In the genomic region with DNA sequence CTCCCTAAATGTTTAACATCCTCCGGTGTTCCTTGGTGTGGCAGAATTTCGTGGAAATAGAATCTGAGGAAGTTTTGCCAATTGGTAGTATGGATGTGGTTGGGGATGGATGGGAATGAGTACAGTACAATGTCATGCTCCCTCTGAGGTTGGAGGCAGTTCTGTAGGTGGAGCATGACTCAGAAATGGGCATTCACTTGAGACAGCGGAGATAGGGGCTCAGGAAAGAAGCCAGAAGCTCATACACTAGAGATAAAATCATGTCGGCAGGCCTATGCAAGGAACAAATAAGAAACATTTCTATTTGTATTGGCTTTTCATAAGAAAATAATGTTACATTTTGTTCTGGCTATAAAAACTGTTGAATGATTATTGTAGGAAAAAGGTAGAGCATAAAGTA, we compare ENCODE assay signal across 28 cellular contexts.
A peak's percentile ranks its signal among the peaks of the same experiment; 100 is the strongest.
DNase-seq lines count a peak whose midpoint lies in the region; ATAC-seq, FAIRE-seq and TF ChIP-seq lines count a peak whose summit lies in the region.
"Had no signal": no experiment of that assay in that cellular context is flagged by ENCODE, and none has a peak within 500 bp of the region (broad histone marks: within the 10 kb centered on the region; RNA-seq: fewer than 3 reads in every experiment).

No MANE protein-coding gene starts in this region.

- H3K9me3 Mint-ChIP-seq in astrocyte (ENCODE audit: unreplicated experiment), result peaks cover 5% of the 10 kb centered on the region

- no peak overlapping the region for H3K4me3 Mint-ChIP-seq in astrocyte (ENCODE audit: unreplicated experiment)
- H3K4me3 Mint-ChIP-seq: CD4-positive, alpha-beta T cell had no signal

- TF ChIP-seq CTCF in LNCaP clone FGC (IDR thresholded peaks at IDR 0.05; ENCODE audit: control insufficient read depth, extremely low read depth, insufficient read depth), result no peak
- TF ChIP-seq CTCF in astrocyte (IDR thresholded peaks at IDR 0.05; ENCODE audit: insufficient read depth, low read depth, low read length), result no peak

- DNase-seq in LNCaP clone FGC (ENCODE audit: low read depth) (peak; percentile 53), astrocyte (ENCODE audit: low read depth) (peak; percentile 40), iris pigment epithelial cell (ENCODE audit: low read depth) (peak; percentile 5), caudate nucleus (lab: John Stamatoyannopoulos, UW) (no peak)
- no peak for DNase-seq in effector CD8-positive, alpha-beta T cell (lab: John Stamatoyannopoulos, UW)
- DNase-seq: AML-193; CD4-positive, alpha-beta T cell; GDM1; HCEC 1CT; MM.1S; NCI-H1417; NCI-H1694; NCI-H2081; NCI-H2227 treated with DMSO at 0.1 percent for 48 hours; NCI-H526 treated with DMSO at 0.1 percent for 48 hours; PC-9; Right ventricle myocardium superior; RPMI8226 had no signal

- no peak overlapping the region for H3K4me2 ChIP-seq in astrocyte (ENCODE audit: low read length)
- H3K4me2 ChIP-seq: A549; BLaER1 treated with 17β-estradiol and CSF1 and Interleukin-3, amounts not matched to agents 10 nM and 100 nM; PC-9 had no signal

- peaks cover 4% of the 10 kb centered on the region for H3K4me1 Mint-ChIP-seq in astrocyte (ENCODE audit: low read depth, unreplicated experiment)

- H3K27me3 Mint-ChIP-seq in astrocyte (ENCODE audit: low read depth, unreplicated experiment), result peaks cover 3% of the 10 kb centered on the region

- no peaks in the 10 kb centered on the region for H3K9me3 ChIP-seq in astrocyte (ENCODE audit: insufficient read depth, low read depth, low read length)
- H3K9me3 ChIP-seq: A549, SJSA1 had no signal

- no peaks in the 10 kb centered on the region for H3K79me2 ChIP-seq in astrocyte (ENCODE audit: insufficient read depth, low read length)

- H3K36me3 Mint-ChIP-seq in astrocyte (ENCODE audit: low read depth, unreplicated experiment), result no peaks in the 10 kb centered on the region

- no peaks in the 10 kb centered on the region for H3K36me3 ChIP-seq in astrocyte (ENCODE audit: insufficient read depth, low read length)
- H3K36me3 ChIP-seq: BLaER1 treated with 17β-estradiol and CSF1 and Interleukin-3, amounts not matched to agents 10 nM and 100 nM; SJSA1 had no signal

- H3K4me3 ChIP-seq in LNCaP clone FGC (ENCODE audit: low read depth, low read length), result no peak overlapping the region
- no peak overlapping the region for H3K4me3 ChIP-seq in astrocyte (ENCODE audit: insufficient read depth, low read depth, low read length)
- H3K4me3 ChIP-seq: A549; BLaER1 treated with 17β-estradiol and CSF1 and Interleukin-3, amounts not matched to agents 10 nM and 100 nM; GM12878; K562; PC-9; SJSA1 had no signal

- no peak overlapping the region for H3K27ac ChIP-seq in astrocyte (ENCODE audit: low read depth, low read length)
- H3K27ac ChIP-seq in caudate nucleus (ENCODE audit: low read depth, low read length), result no peak overlapping the region
- H3K27ac ChIP-seq: A549; BLaER1 treated with 17β-estradiol and CSF1 and Interleukin-3, amounts not matched to agents 10 nM and 100 nM; PC-9; SJSA1 had no signal

- ATAC-seq in HG03457 (IDR thresholded peaks at IDR 0.05; ENCODE audit: unreplicated experiment) (no peak), HG03378 (IDR thresholded peaks at IDR 0.05; ENCODE audit: unreplicated experiment) (no peak)
- ATAC-seq: A549, GM12878, K562 had no signal

- no peak overlapping the region for H3K9ac ChIP-seq in astrocyte (ENCODE audit: low read length)
- H3K9ac ChIP-seq: BLaER1 treated with 17β-estradiol and CSF1 and Interleukin-3, amounts not matched to agents 10 nM and 100 nM had no signal

- H4K20me1 ChIP-seq in astrocyte (ENCODE audit: insufficient read depth, low read length), result no peaks in the 10 kb centered on the region
- H4K20me1 ChIP-seq: BLaER1 treated with 17β-estradiol and CSF1 and Interleukin-3, amounts not matched to agents 10 nM and 100 nM had no signal

- no peak for FAIRE-seq in astrocyte (lab: Jason Lieb, UNC)
- FAIRE-seq: A549, D721Med, GM12878, H1, HTR-8/SVneo, K562 had no signal

- no peak overlapping the region for H2AFZ ChIP-seq in astrocyte (ENCODE audit: low read depth, low read length)
- H2AFZ ChIP-seq: PC-9 had no signal

- H3K27ac Mint-ChIP-seq in astrocyte (ENCODE audit: unreplicated experiment), result no peak overlapping the region
- H3K27ac Mint-ChIP-seq: CD4-positive, alpha-beta T cell had no signal

- H3K4me1 ChIP-seq in astrocyte (ENCODE audit: insufficient read depth, low read length), result no peaks in the 10 kb centered on the region
- H3K4me1 ChIP-seq: A549; BLaER1 treated with 17β-estradiol and CSF1 and Interleukin-3, amounts not matched to agents 10 nM and 100 nM; SJSA1 had no signal

- no peaks in the 10 kb centered on the region for H3K27me3 ChIP-seq in astrocyte (ENCODE audit: insufficient read depth, low read length)
- H3K27me3 ChIP-seq: BLaER1 treated with 17β-estradiol and CSF1 and Interleukin-3, amounts not matched to agents 10 nM and 100 nM; SJSA1 had no signal

Comparison
In these comparisons a context has a peak if more than half of its experiments do, and no peak if none do; other contexts are left out.
1. DNase-seq: peak in LNCaP clone FGC (single experiment), astrocyte (single experiment) and iris pigment epithelial cell (single experiment); none in effector CD8-positive, alpha-beta T cell (single experiment) and caudate nucleus (0 of 61).